ENCODE assay signal across 10 cellular contexts in the genomic region with DNA sequence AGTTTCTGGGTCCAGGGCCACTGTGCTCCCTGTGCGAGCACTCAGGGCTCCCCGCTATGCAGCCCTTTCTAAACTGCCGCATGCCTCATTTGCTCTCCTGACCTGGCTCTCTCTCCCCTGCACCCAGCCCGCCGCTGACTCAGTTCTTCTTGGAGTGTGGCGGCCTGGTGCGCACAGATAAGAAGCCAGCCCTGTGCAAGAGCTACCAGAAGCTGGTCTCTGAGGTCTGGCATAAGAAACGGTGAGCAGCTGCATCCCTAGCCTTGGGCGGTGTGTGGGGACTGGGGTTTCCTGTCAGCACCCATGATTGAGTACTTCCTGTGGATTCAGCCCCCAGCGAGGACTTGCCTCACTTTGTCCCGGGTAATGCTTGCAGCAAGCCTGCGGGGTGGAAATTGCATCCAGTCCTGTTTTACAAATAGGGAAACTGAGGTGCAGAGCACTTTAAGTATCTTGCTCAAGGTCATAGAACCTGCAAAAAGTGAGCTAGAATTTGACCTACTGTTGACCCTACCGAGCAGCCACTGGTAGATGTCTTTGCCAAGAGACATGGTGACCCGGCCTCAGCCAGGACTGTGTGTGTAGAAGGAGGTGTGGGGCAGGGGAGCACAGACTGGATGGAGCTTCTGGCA. TPM values are rescaled to one million over a fixed set of nuclear protein-coding genes. Genes with fewer than 3 reads are reported as not detected.
A peak's percentile ranks its signal among the peaks of the same experiment; 100 is the strongest.
DNase-seq lines count a peak whose midpoint lies in the region; ATAC-seq and TF ChIP-seq lines count a peak whose summit lies in the region.
"Had no signal": no experiment of that assay in that cellular context is flagged by ENCODE, and none has a peak within 500 bp of the region (broad histone marks: within the 10 kb centered on the region; RNA-seq: fewer than 3 reads in every experiment).

No MANE protein-coding gene starts in this region.

- ATAC-seq in stimulated activated naive CD8-positive, alpha-beta T cell treated with anti-CD3 and anti-CD28 coated beads, Interleukin-15, amount 100 ng/mL, for 72 hours: peak; percentile 91

- CTCF ChIA-PET in activated CD4-positive, alpha-beta memory T cell treated with anti-CD3 and anti-CD28 coated beads, Interleukin-2, amount 10 ng/mL, durations not matched to agents 7 days and 5 days (lab: Charles Lee): interaction anchor here (1.3 to 1.8 kb wide), 4 partner anchors 19 to 26 kb away, joined by 4 to 7 read pairs (median 5); no protein-coding TSS in a partner anchor

- H3K27me3 Mint-ChIP-seq in activated CD4-positive, alpha-beta memory T cell treated with anti-CD3 and anti-CD28 coated beads, Interleukin-2, amount 10 ng/mL, durations not matched to agents 7 days and 5 days: no peaks in the 10 kb centered on the region
- H3K27me3 Mint-ChIP-seq in stimulated activated naive CD8-positive, alpha-beta T cell treated with anti-CD3 and anti-CD28 coated beads, Interleukin-15, amount 100 ng/mL, for 72 hours: no peaks in the 10 kb centered on the region

- H3K4me3 ChIP-seq in fibroblast of the aortic adventitia (ENCODE audit: low read depth, low read length) (no peak overlapping the region), Karpas-422 (ENCODE audit: low read length) (no peak overlapping the region)

- H2AFZ ChIP-seq in Karpas-422 (ENCODE audit: low read length): no peak overlapping the region

- H3K9me3 Mint-ChIP-seq in activated CD4-positive, alpha-beta memory T cell treated with anti-CD3 and anti-CD28 coated beads, Interleukin-2, amount 10 ng/mL, durations not matched to agents 7 days and 5 days: no peaks in the 10 kb centered on the region
- H3K9me3 Mint-ChIP-seq in stimulated activated naive CD8-positive, alpha-beta T cell treated with anti-CD3 and anti-CD28 coated beads, Interleukin-15, amount 100 ng/mL, for 72 hours: no peaks in the 10 kb centered on the region

- no peaks in the 10 kb centered on the region for H3K9me2 ChIP-seq in Karpas-422 (replicated peaks; ENCODE audit: insufficient read depth, low read length)

- peak overlapping the region; percentile 90 for H3K27ac Mint-ChIP-seq in activated CD4-positive, alpha-beta memory T cell treated with anti-CD3 and anti-CD28 coated beads, Interleukin-2, amount 10 ng/mL, durations not matched to agents 7 days and 5 days
- H3K27ac Mint-ChIP-seq in stimulated activated naive CD8-positive, alpha-beta T cell treated with anti-CD3 and anti-CD28 coated beads, Interleukin-15, amount 100 ng/mL, for 72 hours: peak overlapping the region; percentile 85 to 86

- DNase-seq in NCI-H146 (lab: John Stamatoyannopoulos, UW) (peak; percentile 44), NCI-H146 treated with DMSO at 0.1 percent for 48 hours (lab: John Stamatoyannopoulos, UW; ENCODE audit: unreplicated experiment) (no peak), fibroblast of the aortic adventitia (ENCODE audit: low read depth) (peak; percentile 60), NCI-H526 treated with DMSO at 0.1 percent for 48 hours (lab: John Stamatoyannopoulos, UW) (no peak), DMS53 treated with DMSO at 0.1 percent for 48 hours (lab: John Stamatoyannopoulos, UW; ENCODE audit: unreplicated experiment) (no peak), Karpas-422 (no peak)
- DNase-seq in activated CD4-positive, alpha-beta memory T cell treated with anti-CD3 and anti-CD28 coated beads, Interleukin-2, amount 10 ng/mL, durations not matched to agents 7 days and 5 days: peak; percentile 92
- DNase-seq in stimulated activated naive CD8-positive, alpha-beta T cell treated with anti-CD3 and anti-CD28 coated beads, Interleukin-15, amount 100 ng/mL, for 72 hours: peak; percentile 71 to 87
- DNase-seq: NCI-H510A treated with DMSO at 0.1 percent for 48 hours had no signal

- no peaks in the 10 kb centered on the region for H3K79me2 ChIP-seq in Karpas-422 (ENCODE audit: low read length)

- H3K4me1 Mint-ChIP-seq in activated CD4-positive, alpha-beta memory T cell treated with anti-CD3 and anti-CD28 coated beads, Interleukin-2, amount 10 ng/mL, durations not matched to agents 7 days and 5 days: peaks cover 78% of the 10 kb centered on the region
- peaks cover 90% of the 10 kb centered on the region for H3K4me1 Mint-ChIP-seq in stimulated activated naive CD8-positive, alpha-beta T cell treated with anti-CD3 and anti-CD28 coated beads, Interleukin-15, amount 100 ng/mL, for 72 hours

- H3K4me1 ChIP-seq in Karpas-422 (ENCODE audit: low read length): peaks cover 15% of the 10 kb centered on the region

- H3K27ac ChIP-seq in Karpas-422 (ENCODE audit: low read length): no peak overlapping the region
- H3K27ac ChIP-seq: 22Rv1 had no signal

- H3K36me3 Mint-ChIP-seq in activated CD4-positive, alpha-beta memory T cell treated with anti-CD3 and anti-CD28 coated beads, Interleukin-2, amount 10 ng/mL, durations not matched to agents 7 days and 5 days (ENCODE audit: low read depth): peaks cover 65% of the 10 kb centered on the region

- H4K20me1 ChIP-seq in Karpas-422 (ENCODE audit: insufficient read depth, low read depth, low read length): no peaks in the 10 kb centered on the region

- H3K4me3 Mint-ChIP-seq in activated CD4-positive, alpha-beta memory T cell treated with anti-CD3 and anti-CD28 coated beads, Interleukin-2, amount 10 ng/mL, durations not matched to agents 7 days and 5 days: peak overlapping the region; percentile 35
- peak overlapping the region; percentile 56 to 58 for H3K4me3 Mint-ChIP-seq in stimulated activated naive CD8-positive, alpha-beta T cell treated with anti-CD3 and anti-CD28 coated beads, Interleukin-15, amount 100 ng/mL, for 72 hours

- H3K9ac ChIP-seq in Karpas-422 (ENCODE audit: low read length): no peak overlapping the region

- no peak for TF ChIP-seq CTCF in fibroblast of the aortic adventitia (IDR thresholded peaks at IDR 0.05; ENCODE audit: insufficient read depth, low read length)

- H3K27me3 ChIP-seq in Karpas-422 (ENCODE audit: low read length): no peaks in the 10 kb centered on the region

- H3K9me3 ChIP-seq in Karpas-422 (ENCODE audit: low read length): no peaks in the 10 kb centered on the region

- POLR2A ChIA-PET in activated CD4-positive, alpha-beta memory T cell treated with anti-CD3 and anti-CD28 coated beads, Interleukin-2, amount 10 ng/mL, durations not matched to agents 7 days and 5 days (lab: Charles Lee): interaction anchor here (0.7 to 12.5 kb wide), 10 partner anchors 10 to 165 kb away, joined by 3 to 301 read pairs (median 5); partner anchors contain the start of genes C9orf78 and USP20

- H3K4me2 ChIP-seq in Karpas-422 (ENCODE audit: low read depth, low read length, poor library complexity, severe bottlenecking): no peak overlapping the region

- H3K36me3 ChIP-seq in Karpas-422 (ENCODE audit: insufficient read depth, low read length): no peaks in the 10 kb centered on the region; the same call in 1 of the 2 replicates

RNA-seq across cellular contexts. Expression of gene USP20, which starts 27.9 kb away (rescaled TPM):
- total RNA-seq in activated CD4-positive, alpha-beta memory T cell treated with anti-CD3 and anti-CD28 coated beads, Interleukin-2, amount 10 ng/mL, durations not matched to agents 7 days and 5 days: 10 to 100 TPM; 86.4 to 87.6 TPM
- total RNA-seq in fibroblast of the aortic adventitia (ENCODE audit: low replicate concordance): 7.5 and 11.4 TPM in 2 replicates
- total RNA-seq in Karpas-422 (2014; rRNA removed; shearing (Covaris generic); ENCODE audit: low replicate concordance): 11.7 and 40.3 TPM in 2 replicates

RNA-seq across cellular contexts. Expression of gene C9orf78, which starts 28.1 kb away (rescaled TPM):
- 10 to 100 TPM; 61.6 to 66.2 TPM for total RNA-seq in activated CD4-positive, alpha-beta memory T cell treated with anti-CD3 and anti-CD28 coated beads, Interleukin-2, amount 10 ng/mL, durations not matched to agents 7 days and 5 days
- total RNA-seq in fibroblast of the aortic adventitia (ENCODE audit: low replicate concordance): 37.3 and 107 TPM in 2 replicates
- total RNA-seq in Karpas-422 (2014; rRNA removed; shearing (Covaris generic); ENCODE audit: low replicate concordance): 59.7 and 66.9 TPM in 2 replicates

RNA-seq across cellular contexts. Expression of gene TOR1A, which starts 39.2 kb away (rescaled TPM):
- total RNA-seq in activated CD4-positive, alpha-beta memory T cell treated with anti-CD3 and anti-CD28 coated beads, Interleukin-2, amount 10 ng/mL, durations not matched to agents 7 days and 5 days: 10 to 100 TPM; 54.6 to 56.9 TPM
- 23.0 and 48.9 TPM in 2 replicates for total RNA-seq in fibroblast of the aortic adventitia (ENCODE audit: low replicate concordance)
- 41.7 and 53.1 TPM in 2 replicates for total RNA-seq in Karpas-422 (2014; rRNA removed; shearing (Covaris generic); ENCODE audit: low replicate concordance)

Comparison
In these comparisons a context has a peak if more than half of its experiments do, and no peak if none do; other contexts are left out.
1. DNase-seq: peak in NCI-H146 (single experiment), activated CD4-positive, alpha-beta memory T cell treated with anti-CD3 and anti-CD28 coated beads, Interleukin-2, amount 10 ng/mL, durations not matched to agents 7 days and 5 days (single experiment), fibroblast of the aortic adventitia (single experiment) and stimulated activated naive CD8-positive, alpha-beta T cell treated with anti-CD3 and anti-CD28 coated beads, Interleukin-15, amount 100 ng/mL, for 72 hours (2 of 2); none in NCI-H146 treated with DMSO at 0.1 percent for 48 hours (single experiment), NCI-H526 treated with DMSO at 0.1 percent for 48 hours (single experiment), DMS53 treated with DMSO at 0.1 percent for 48 hours (single experiment) and Karpas-422 (single experiment).